31 cellular contexts compared by ENCODE assay signal in the genomic region with DNA sequence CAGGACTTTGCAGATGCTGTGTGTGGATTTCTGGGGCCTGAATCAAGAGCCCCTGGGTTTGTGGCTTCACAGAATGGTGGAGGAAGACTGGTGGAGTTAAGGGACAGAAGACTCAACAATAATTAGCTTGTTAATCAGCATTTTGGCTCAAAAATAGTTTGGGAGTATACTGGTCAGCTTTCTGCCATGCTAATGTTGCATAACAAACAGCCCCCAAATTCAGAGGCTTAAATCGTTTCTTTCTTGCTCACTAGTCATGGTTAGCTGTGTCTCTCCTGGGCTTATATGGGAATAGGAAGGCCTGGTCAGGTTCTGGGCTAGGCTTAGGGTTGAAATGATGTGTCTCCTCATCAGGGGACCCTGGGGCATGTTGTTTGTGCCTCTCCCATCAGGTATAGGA. TPM values are rescaled to one million over a fixed set of nuclear protein-coding genes. Genes with fewer than 3 reads are reported as not detected.
DNase-seq lines count a peak whose midpoint lies in the region; ATAC-seq, FAIRE-seq and TF ChIP-seq lines count a peak whose summit lies in the region.
"Had no signal": no experiment of that assay in that cellular context is flagged by ENCODE, and none has a peak within 500 bp of the region (broad histone marks: within the 10 kb centered on the region; RNA-seq: fewer than 3 reads in every experiment).

No MANE protein-coding gene starts in this region.

- H3K79me2 ChIP-seq in HepG2 (ENCODE audit: insufficient read depth, low read length) (peaks cover 83% of the 10 kb centered on the region), K562 (ENCODE audit: control insufficient read depth, insufficient read depth, low read length) (peaks cover 78% of the 10 kb centered on the region)

- H3K36me3 ChIP-seq in HepG2 (replicated peaks in 1 of 2; ENCODE audit: control insufficient read depth in 1 of 2, insufficient read depth in 2 of 2, low read length in 2 of 2) (peaks cover 0 to 3% of the 10 kb centered on the region in 2 experiments; a peak in 1 of 5 replicates), right lobe of liver (no peaks in the 10 kb centered on the region), K562 (ENCODE audit: control insufficient read depth, insufficient read depth, low read length) (peaks cover 3% of the 10 kb centered on the region; the same call in 1 of the 3 replicates)
- H3K36me3 ChIP-seq: BE2C had no signal

- no peak for TF ChIP-seq CTCF in HepG2 (CRISPR knock-in tag; IDR thresholded peaks at IDR 0.05)
- TF ChIP-seq CTCF in right lobe of liver (IDR thresholded peaks at IDR 0.05) = no peak
- TF ChIP-seq CTCF in K562 (IDR thresholded peaks at IDR 0.05 in 2 of 3, conservative IDR thresholded peaks at IDR 0.05 in 1 of 3; ENCODE audit: insufficient read depth in 2 of 3, low read depth in 1 of 3, low read length in 3 of 3) = no peak

- no peak for ATAC-seq in HepG2
- no peak for ATAC-seq in right lobe of liver
- ATAC-seq in K562 = no peak
- ATAC-seq: A549; CD8-positive, alpha-beta T cell had no signal

- H3K9me1 ChIP-seq in K562 (ENCODE audit: control insufficient read depth, insufficient read depth, low read length) = peaks cover 5% of the 10 kb centered on the region

- peaks cover 21% of the 10 kb centered on the region; the same call in 1 of the 2 replicates for H4K20me1 ChIP-seq in HepG2 (ENCODE audit: insufficient read depth, low read length)
- H4K20me1 ChIP-seq in K562 (replicated peaks; ENCODE audit: control insufficient read depth, insufficient read depth, low read length) = peaks cover 10% of the 10 kb centered on the region

- H2AFZ ChIP-seq in HepG2 (ENCODE audit: low read length) (no peak overlapping the region), K562 (ENCODE audit: low read depth, low read length) (no peak overlapping the region)

- H3K4me2 ChIP-seq in HepG2 (ENCODE audit: low read depth, low read length) (no peak overlapping the region), K562 (ENCODE audit: insufficient read depth, low read length) (no peak overlapping the region)
- H3K4me2 ChIP-seq: A549; BLaER1; BLaER1 treated with 17β-estradiol and CSF1 and Interleukin-3, amounts not matched to agents 10 nM and 100 nM had no signal

- POLR2A ChIA-PET in HepG2 (lab: Yijun Ruan, JAX) (no interaction called here), K562 (lab: Yijun Ruan, JAX) (no interaction called here)

- in situ Hi-C loops in HepG2 (cut with HindIII; ENCODE audit: extremely low pct_ligation_motif_present, low pct_unique_long_range_greater_than_20kb) (no loop called here), K562 (cut with MboI) (no loop called here)

- no peaks in the 10 kb centered on the region for H3K9me3 ChIP-seq in HepG2 (ENCODE audit: low read length)
- no peaks in the 10 kb centered on the region for H3K9me3 ChIP-seq in right lobe of liver
- H3K9me3 ChIP-seq in K562 (replicated peaks; ENCODE audit: control insufficient read depth, insufficient read depth, low read depth, low read length) = no peaks in the 10 kb centered on the region
- H3K9me3 ChIP-seq: A549, BE2C, Caco-2 had no signal

- BruUV-seq in HepG2 (replicated peaks; lab: Mats Ljungman, UMichigan) (no TSS peak), K562 (replicated peaks; lab: Mats Ljungman, UMichigan) (no TSS peak)

- no peak for DNase-seq in HepG2 (ENCODE audit: low spot score)
- no peak for DNase-seq in right lobe of liver
- DNase-seq in K562 (ENCODE audit: extremely low read depth in 1 of 4, low spot score in 3 of 4) = no peak
- DNase-seq in NCI-H1105 (lab: John Stamatoyannopoulos, UW) = no peak
- DNase-seq: 8988T; ACHN; AML-193; BE2C; C1 segment of cervical spinal cord; Caco-2; Calu3; CD4-positive, alpha-beta memory T cell; CD4-positive, alpha-beta T cell; CD4-positive, CD25-positive, alpha-beta regulatory T cell; CD8-positive, alpha-beta memory T cell; CD8-positive, alpha-beta T cell; COR-L47; DMS 273 treated with DMSO at 0.1 percent for 48 hours; DMS153; DMS53; DMS79; DMS79 treated with DMSO at 0.1 percent for 48 hours; DND-41; EL had no signal

- peaks cover 13% of the 10 kb centered on the region for H3K4me1 ChIP-seq in HepG2 (ENCODE audit: insufficient read depth, low read length)
- H3K4me1 ChIP-seq in right lobe of liver = no peaks in the 10 kb centered on the region
- peaks cover 0 to 13% of the 10 kb centered on the region in 2 experiments; a peak in 1 of 5 replicates for H3K4me1 ChIP-seq in K562 (replicated peaks in 1 of 2; ENCODE audit: control insufficient read depth in 2 of 2, insufficient read depth in 2 of 2, low read length in 2 of 2)
- H3K4me1 ChIP-seq: A549, BE2C had no signal

- H3K9ac ChIP-seq in HepG2 (ENCODE audit: insufficient read depth, low read depth, low read length) (no peak overlapping the region), K562 (ENCODE audit: insufficient read depth in 1 of 2, low read depth in 2 of 2, low read length in 2 of 2) (no peak overlapping the region)
- H3K9ac ChIP-seq: BLaER1; BLaER1 treated with 17β-estradiol and CSF1 and Interleukin-3, amounts not matched to agents 10 nM and 100 nM had no signal

- no peak for FAIRE-seq in HepG2 (lab: Jason Lieb, UNC)
- no peak for FAIRE-seq in K562 (lab: Jason Lieb, UNC)
- FAIRE-seq: A204.1, A549, D721Med had no signal

- H3K4me3 ChIP-seq in HepG2 (replicated peaks in 1 of 3; ENCODE audit: insufficient read depth in 1 of 3, low read depth in 2 of 3, low read length in 3 of 3) = no peak overlapping the region
- H3K4me3 ChIP-seq in right lobe of liver = no peak overlapping the region
- H3K4me3 ChIP-seq in K562 = no peak overlapping the region
- H3K4me3 ChIP-seq: A549; BLaER1; BLaER1 treated with 17β-estradiol and CSF1 and Interleukin-3, amounts not matched to agents 10 nM and 100 nM had no signal

- 100% methylated on average over 1 of the region's 1 CpG for WGBS in HepG2 (ENCODE audit: low lambda C conversion rate)
- 0% methylated on average over 1 of the region's 1 CpG for WGBS in right lobe of liver (ENCODE audit: insufficient coverage, low coverage, low lambda C conversion rate, missing lambda C conversion rate)
- WGBS in K562 (ENCODE audit: insufficient coverage, low coverage, missing lambda C conversion rate) = 17% methylated on average over 1 of the region's 1 CpG

- H3K27me3 ChIP-seq in HepG2 (ENCODE audit: control insufficient read depth in 1 of 2, insufficient read depth in 2 of 2, low read length in 2 of 2) (no peaks in the 10 kb centered on the region), right lobe of liver (no peaks in the 10 kb centered on the region), K562 (ENCODE audit: control insufficient read depth in 2 of 2, insufficient read depth in 2 of 2, low read length in 2 of 2) (no peaks in the 10 kb centered on the region)
- H3K27me3 ChIP-seq: BE2C; BLaER1; BLaER1 treated with 17β-estradiol and CSF1 and Interleukin-3, amounts not matched to agents 10 nM and 100 nM had no signal

- intact Hi-C loops in HepG2 (cut with micrococcal nuclease; ENCODE audit: unreplicated experiment) (no loop called here), right lobe of liver (cut with DNase I) (no loop called here), K562 (cut with micrococcal nuclease) (no loop called here)

- TF ChIP-seq POLR2A in HepG2 (IDR thresholded peaks at IDR 0.05; ENCODE audit: insufficient read depth in 1 of 2, low read depth in 2 of 2, low read length in 2 of 2) = no peak
- no peak for TF ChIP-seq POLR2A in right lobe of liver (IDR thresholded peaks at IDR 0.05)
- no peak for TF ChIP-seq POLR2A in K562 (conservative IDR thresholded peaks at IDR 0.05)

- CTCF ChIA-PET in HepG2 (lab: Yijun Ruan, JAX; ENCODE audit: low intra/inter-chr PET ratio, low total read pairs) = no interaction called here
- CTCF ChIA-PET in K562 (lab: Yijun Ruan, JAX; ENCODE audit: low intra/inter-chr PET ratio) = no interaction called here

- TF ChIP-seq EP300 in HepG2 (IDR thresholded peaks at IDR 0.05; ENCODE audit: low read depth in 2 of 2, low read length in 2 of 2) = no peak
- no peak for TF ChIP-seq EP300 in HepG2 (CRISPR knock-in tag; IDR thresholded peaks at IDR 0.05; ENCODE audit: borderline replicate concordance)
- TF ChIP-seq EP300 in K562 (IDR thresholded peaks at IDR 0.05; ENCODE audit: low read length) = no peak

- no peak for TF ChIP-seq RAD21 in HepG2 (CRISPR knock-in tag; IDR thresholded peaks at IDR 0.05)
- TF ChIP-seq RAD21 in K562 (CRISPR knock-in tag; conservative IDR thresholded peaks at IDR 0.05 in 1 of 2, IDR thresholded peaks at IDR 0.05 in 1 of 2) = no peak

- no peak overlapping the region for H3K27ac ChIP-seq in HepG2 (ENCODE audit: extremely low read length, insufficient read depth, low read length)
- H3K27ac ChIP-seq in right lobe of liver = no peak overlapping the region
- H3K27ac ChIP-seq in K562 (ENCODE audit: extremely low read depth, low read depth, low read length) = no peak overlapping the region
- H3K27ac ChIP-seq: 22Rv1; A549; BLaER1; BLaER1 treated with 17β-estradiol and CSF1 and Interleukin-3, amounts not matched to agents 10 nM and 100 nM; C4-2B had no signal

RNA-seq across cellular contexts. Expression of a gene that starts 24.4 kb away (rescaled TPM):
- 17.6 and 23.9 TPM in 2 replicates for total RNA-seq in HepG2 (2016; rRNA removed; fragmentation: Illumina TruSeq; extraction: Trizol)
- 5.6 and 7.1 TPM in 2 replicates for total RNA-seq in HepG2 (2016; cell fraction: cytosol; rRNA removed; fragmentation: Illumina TruSeq; extraction: Trizol; ENCODE audit: low read depth)
- 17.3 and 22.5 TPM in 2 replicates for total RNA-seq in HepG2 (2016; cell fraction: insoluble cytoplasmic fraction; rRNA removed; fragmentation: Illumina TruSeq; extraction: Trizol)
- total RNA-seq in HepG2 (2016; cell fraction: membrane; rRNA removed; fragmentation: Illumina TruSeq; extraction: Trizol) = 20.1 and 26.9 TPM in 2 replicates
- total RNA-seq in HepG2 (2016; cell fraction: nucleus; rRNA removed; fragmentation: Illumina TruSeq; extraction: Trizol) = 17.2 and 18.5 TPM in 2 replicates
- 14.4 and 19.9 TPM in 2 replicates for polyA plus RNA-seq in HepG2 (2011; rRNA removed)
- 18.3 and 19.7 TPM in 2 replicates for polyA plus RNA-seq in HepG2 (2011; cell fraction: cytosol; rRNA removed)
- 19.7 and 23.1 TPM in 2 replicates for polyA plus RNA-seq in HepG2 (2011; cell fraction: nucleus; rRNA removed)
- 23.6 and 23.7 TPM in 2 replicates for polyA plus RNA-seq in HepG2 (2012)
- 4.4 and 5.1 TPM in 2 replicates for polyA plus RNA-seq in HepG2 (2016; cell fraction: cytosol; fragmentation: Illumina TruSeq; extraction: Trizol; ENCODE audit: low read depth)
- 20.8 and 26.3 TPM in 2 replicates for polyA plus RNA-seq in HepG2 (2016; cell fraction: insoluble cytoplasmic fraction; fragmentation: Illumina TruSeq; extraction: Trizol; ENCODE audit: low read depth)
- 15.3 and 16.7 TPM in 2 replicates for polyA plus RNA-seq in HepG2 (2016; cell fraction: membrane; fragmentation: Illumina TruSeq; extraction: Trizol; ENCODE audit: low read depth)
- polyA plus RNA-seq in HepG2 (2016; cell fraction: nucleus; fragmentation: Illumina TruSeq; extraction: Trizol; ENCODE audit: insufficient read depth, low read depth) = 20.1 and 21.0 TPM in 2 replicates
- polyA minus RNA-seq in HepG2 (2011; rRNA and poly(A)+ RNA removed; ENCODE audit: low replicate concordance) = 88.3 and 148 TPM in 2 replicates
- polyA minus RNA-seq in HepG2 (2011; cell fraction: cytosol; rRNA and poly(A)+ RNA removed) = 24.9 and 29.0 TPM in 2 replicates
- polyA minus RNA-seq in HepG2 (2011; cell fraction: nucleus; rRNA and poly(A)+ RNA removed) = 61.7 and 70.2 TPM in 2 replicates
- 10 to 100 TPM; 18.0 to 40.7 (median 20.8) TPM for total RNA-seq in right lobe of liver
- 45.9 and 50.3 TPM in 2 replicates for total RNA-seq in K562 (2011; cell fraction: chromatin; rRNA removed; ENCODE audit: low replicate concordance)
- total RNA-seq in K562 (2011; cell fraction: nucleolus; rRNA removed) = 27.7 and 32.2 TPM in 2 replicates
- 36.4 and 47.0 TPM in 2 replicates for total RNA-seq in K562 (2011; cell fraction: nucleoplasm; rRNA removed)
- 21.5 and 27.3 TPM in 2 replicates for total RNA-seq in K562 (2014; rRNA removed)
- 13.4 and 14.0 TPM in 2 replicates for total RNA-seq in K562 (2014; rRNA removed; fragmentation: Illumina TruSeq; extraction: Trizol)
- 11.4 and 11.7 TPM in 2 replicates for total RNA-seq in K562 (2015; rRNA removed; fragmentation: Illumina TruSeq; extraction: Trizol)
- total RNA-seq in K562 (2021) = 44.5 and 49.6 TPM in 2 replicates
- polyA plus RNA-seq in K562 (2011; rRNA removed) = 11.5 and 19.7 TPM in 2 replicates
- polyA plus RNA-seq in K562 (2011; cell fraction: cytosol; rRNA removed) = 19.6 and 19.7 TPM in 2 replicates
- polyA plus RNA-seq in K562 (2011; cell fraction: nucleus; rRNA removed) = 16.1 and 18.9 TPM in 2 replicates
- 23.6 and 26.9 TPM in 2 replicates for polyA plus RNA-seq in K562 (2012)
- polyA plus RNA-seq in K562 (2014; fragmentation: Illumina TruSeq; extraction: Trizol) = 30.9 and 33.5 TPM in 2 replicates
- 1 to 10 TPM; 6.0 to 6.8 TPM for polyA plus RNA-seq in K562 (2014; fragmentation: Nextera tagmentation; extraction: Ambion mirVana)
- 18.7 and 22.8 TPM in 2 replicates for polyA plus RNA-seq in K562 (2014; rRNA removed)
- polyA minus RNA-seq in K562 (2011; rRNA and poly(A)+ RNA removed) = 25.3 and 37.1 TPM in 2 replicates
- 23.1 and 24.5 TPM in 2 replicates for polyA minus RNA-seq in K562 (2011; cell fraction: cytosol; rRNA and poly(A)+ RNA removed)
- polyA minus RNA-seq in K562 (2011; cell fraction: nucleus; rRNA and poly(A)+ RNA removed) = 27.7 and 31.2 TPM in 2 replicates
